9 cellular contexts compared by ENCODE assay signal in the genomic region with DNA sequence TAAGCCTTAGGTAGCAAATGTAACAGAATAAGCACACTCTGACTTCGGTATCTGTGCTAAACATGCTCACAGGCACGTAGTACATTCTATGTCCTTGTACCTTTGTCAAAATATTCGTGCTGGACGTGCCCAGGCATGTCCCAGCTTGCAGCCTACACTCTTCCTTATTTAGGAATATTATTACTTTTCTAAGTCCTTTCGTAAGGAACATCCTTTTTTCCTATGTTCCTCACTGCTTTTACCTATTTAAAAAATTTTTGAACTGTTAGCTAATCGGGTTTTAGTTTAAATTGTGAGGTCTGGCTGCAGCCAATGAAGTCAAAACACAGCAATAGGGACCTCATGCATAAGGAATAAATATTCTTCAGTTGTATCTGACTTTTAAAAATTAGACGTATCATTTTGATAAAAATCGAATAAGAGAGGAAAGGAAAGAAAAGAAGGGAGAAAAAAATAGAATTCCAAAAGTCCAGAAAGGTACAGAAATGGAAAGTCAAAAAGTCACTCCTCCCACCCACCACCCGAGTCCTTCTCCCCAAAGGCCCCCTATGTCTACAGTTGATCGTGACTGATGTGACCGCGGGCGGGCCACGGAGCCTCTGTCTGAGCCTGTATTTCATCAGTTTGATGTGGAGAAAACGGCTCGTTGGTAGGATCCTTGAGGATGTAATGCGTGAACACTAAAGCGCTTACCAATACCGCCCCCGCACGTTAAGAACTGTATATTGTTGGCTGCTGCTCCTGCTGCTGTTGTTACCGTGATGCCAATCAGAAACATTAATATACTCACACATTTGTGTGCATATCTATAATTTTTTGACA. TPM values are rescaled to one million over a fixed set of nuclear protein-coding genes. Genes with fewer than 3 reads are reported as not detected.
DNase-seq lines count a peak whose midpoint lies in the region; ATAC-seq and TF ChIP-seq lines count a peak whose summit lies in the region.
"Had no signal": no experiment of that assay in that cellular context is flagged by ENCODE, and none has a peak within 500 bp of the region (broad histone marks: within the 10 kb centered on the region; RNA-seq: fewer than 3 reads in every experiment).

No MANE protein-coding gene starts in this region.

- no peak overlapping the region for H3K27ac Mint-ChIP-seq in naive thymus-derived CD4-positive, alpha-beta T cell
- H3K27ac Mint-ChIP-seq: T-helper 1 cell treated with Interleukin-12 subunit alpha and Interleukin-12 subunit beta and Interleukin-4 antibody, amounts not matched to agents 30 μg/mL and 1 μg/mL, for 36 hours had no signal

- H3K27me3 Mint-ChIP-seq in naive thymus-derived CD4-positive, alpha-beta T cell = no peaks in the 10 kb centered on the region

- peak overlapping the region; percentile 66 for H3K27ac ChIP-seq in naive thymus-derived CD4-positive, alpha-beta T cell (ENCODE audit: low read depth, low read length)
- H3K27ac ChIP-seq in urinary bladder (ENCODE audit: low read depth) = peak overlapping the region; percentile 84

- TF ChIP-seq CTCF in AG09319 (IDR thresholded peaks at IDR 0.05; ENCODE audit: low read depth, low read length) = peak; percentile 35
- peak; percentile 52 for TF ChIP-seq CTCF in epithelial cell of proximal tubule (conservative IDR thresholded peaks at IDR 0.05; ENCODE audit: low read depth, low read length)

- H3K36me3 ChIP-seq in naive thymus-derived CD4-positive, alpha-beta T cell (ENCODE audit: control insufficient read depth in 2 of 3, insufficient read depth in 3 of 3, low read length in 3 of 3) = peaks cover 0 to 3% (median 0%) of the 10 kb centered on the region in 3 experiments
- H3K36me3 ChIP-seq in urinary bladder (ENCODE audit: insufficient read depth) = peaks cover 2% of the 10 kb centered on the region

- H3K4me1 Mint-ChIP-seq in naive thymus-derived CD4-positive, alpha-beta T cell = peaks cover 0 to 22% (median 0%) of the 10 kb centered on the region in 7 donors

- H3K4me3 ChIP-seq in epithelial cell of proximal tubule (ENCODE audit: low read depth, low read length) = peak overlapping the region; percentile 58
- H3K4me3 ChIP-seq in naive thymus-derived CD4-positive, alpha-beta T cell (ENCODE audit: low read length) = peak overlapping the region; percentile 97
- H3K4me3 ChIP-seq in urinary bladder (ENCODE audit: low read depth, low read length) = peak overlapping the region; percentile 32

- DNase-seq in AG09319 (ENCODE audit: extremely low read depth, low read depth) (peak; percentile 79), epithelial cell of proximal tubule (ENCODE audit: low read depth) (no peak)
- DNase-seq in activated CD4-positive, alpha-beta T cell treated with anti-CD3 and anti-CD28 coated beads for 48 hours = peak; percentile 69
- peak in 2 of 9 donors; percentile 59 to 72 for DNase-seq in naive thymus-derived CD4-positive, alpha-beta T cell
- DNase-seq in central memory CD4-positive, alpha-beta T cell = no peak

- CTCF ChIA-PET in naive thymus-derived CD4-positive, alpha-beta T cell (lab: Charles Lee) = interaction anchor here (0.6 to 8.2 kb wide), 6 partner anchors 12 to 47 kb away, joined by 3 to 205 read pairs (median 18); a partner anchor contains a TSS

- peaks cover 0 to 2% (median 0%) of the 10 kb centered on the region in 11 donors for H3K9me3 Mint-ChIP-seq in naive thymus-derived CD4-positive, alpha-beta T cell
- H3K9me3 Mint-ChIP-seq: T-helper 1 cell treated with Interleukin-12 subunit alpha and Interleukin-12 subunit beta and Interleukin-4 antibody, amounts not matched to agents 30 μg/mL and 1 μg/mL, for 36 hours had no signal

- ATAC-seq in GM19328 (IDR thresholded peaks at IDR 0.05; ENCODE audit: unreplicated experiment) (peak; percentile 24), HG03439 (IDR thresholded peaks at IDR 0.05; ENCODE audit: unreplicated experiment) (peak; percentile 39)
- ATAC-seq in naive thymus-derived CD4-positive, alpha-beta T cell = peak; percentile 65

- POLR2A ChIA-PET in naive thymus-derived CD4-positive, alpha-beta T cell (lab: Charles Lee) = interaction anchor here (0.8 to 13.8 kb wide), 7 partner anchors 8 to 111 kb away, joined by 3 to 764 read pairs (median 10); a partner anchor contains a TSS

- H3K4me1 ChIP-seq in naive thymus-derived CD4-positive, alpha-beta T cell (ENCODE audit: control insufficient read depth in 2 of 2, insufficient read depth in 2 of 2, low read length in 2 of 2) = peaks cover 19 to 26% of the 10 kb centered on the region in 2 donors
- no peaks in the 10 kb centered on the region for H3K4me1 ChIP-seq in urinary bladder (ENCODE audit: insufficient read depth)

- H3K36me3 Mint-ChIP-seq in naive thymus-derived CD4-positive, alpha-beta T cell = peaks cover 0 to 11% (median 0%) of the 10 kb centered on the region in 5 donors

- intact Hi-C loops in naive thymus-derived CD4-positive, alpha-beta T cell (cut with micrococcal nuclease) = loop anchor here (1.0 to 5.0 kb wide), 7 partner anchors 12 to 110 kb away; a partner anchor contains a TSS

- no peaks in the 10 kb centered on the region for H3K27me3 ChIP-seq in naive thymus-derived CD4-positive, alpha-beta T cell (ENCODE audit: control insufficient read depth in 2 of 2, insufficient read depth in 2 of 2, low read length in 2 of 2)

- H3K9me3 ChIP-seq in naive thymus-derived CD4-positive, alpha-beta T cell (ENCODE audit: control insufficient read depth in 2 of 3, low read length in 3 of 3) = no peaks in the 10 kb centered on the region

- no peak overlapping the region for H3K4me3 Mint-ChIP-seq in naive thymus-derived CD4-positive, alpha-beta T cell
- H3K4me3 Mint-ChIP-seq: T-helper 1 cell treated with Interleukin-12 subunit alpha and Interleukin-12 subunit beta and Interleukin-4 antibody, amounts not matched to agents 30 μg/mL and 1 μg/mL, for 36 hours had no signal

- 3% methylated on average over 22 of the region's 22 CpGs for WGBS in urinary bladder

RNA-seq across cellular contexts. Expression of a gene that starts 24.4 kb away (rescaled TPM):
- 679 and 827 TPM in 2 replicates for total RNA-seq in epithelial cell of proximal tubule
- total RNA-seq in naive thymus-derived CD4-positive, alpha-beta T cell = 1,000 to 10,000 TPM in 1 of 5 experiments, 100 to 1,000 TPM in 4; 753 to 1,510 (median 913) TPM
- 1,000 to 10,000 TPM; 1,135 to 1,865 TPM for polyA plus RNA-seq in naive thymus-derived CD4-positive, alpha-beta T cell
- 857 TPM for total RNA-seq in urinary bladder
- polyA plus RNA-seq in urinary bladder = 1,396 TPM

RNA-seq across cellular contexts. Expression of a gene that starts 50.1 kb away (rescaled TPM):
- total RNA-seq in epithelial cell of proximal tubule (13.7 and 28.9 TPM in 2 replicates), urinary bladder (7.5 TPM)
- 10 to 100 TPM; 24.8 to 36.6 (median 29.8) TPM for total RNA-seq in naive thymus-derived CD4-positive, alpha-beta T cell
- polyA plus RNA-seq in naive thymus-derived CD4-positive, alpha-beta T cell = 1 to 10 TPM; 3.4 to 5.0 TPM
- polyA plus RNA-seq in urinary bladder = 11.7 TPM

RNA-seq across cellular contexts. Expression of a gene that starts 54.6 kb away (rescaled TPM):
- total RNA-seq in epithelial cell of proximal tubule (16.0 and 25.7 TPM in 2 replicates), urinary bladder (5.5 TPM)
- 10 to 100 TPM in 1 of 5 experiments, 1 to 10 TPM in 4; 3.5 to 19.8 (median 7.9) TPM for total RNA-seq in naive thymus-derived CD4-positive, alpha-beta T cell
- 1 to 10 TPM; 2.7 to 3.2 TPM for polyA plus RNA-seq in naive thymus-derived CD4-positive, alpha-beta T cell
- polyA plus RNA-seq in urinary bladder = 2.2 TPM

Comparison
In these comparisons a context has a peak if more than half of its experiments do, and no peak if none do; other contexts are left out.
1. DNase-seq: peak in AG09319 (single experiment) and activated CD4-positive, alpha-beta T cell treated with anti-CD3 and anti-CD28 coated beads for 48 hours (single experiment); none in epithelial cell of proximal tubule (single experiment) and central memory CD4-positive, alpha-beta T cell (single experiment).
2. H3K4me3 ChIP-seq: peak in every context shown above with its lines; median percentile 97 in naive thymus-derived CD4-positive, alpha-beta T cell; 58 in epithelial cell of proximal tubule; 32 in urinary bladder.
3. Peak in every context shown above with its lines, with median percentiles within 50 percentile points of each other: ATAC-seq.